21 cellular contexts compared by ENCODE assay signal in the genomic region with DNA sequence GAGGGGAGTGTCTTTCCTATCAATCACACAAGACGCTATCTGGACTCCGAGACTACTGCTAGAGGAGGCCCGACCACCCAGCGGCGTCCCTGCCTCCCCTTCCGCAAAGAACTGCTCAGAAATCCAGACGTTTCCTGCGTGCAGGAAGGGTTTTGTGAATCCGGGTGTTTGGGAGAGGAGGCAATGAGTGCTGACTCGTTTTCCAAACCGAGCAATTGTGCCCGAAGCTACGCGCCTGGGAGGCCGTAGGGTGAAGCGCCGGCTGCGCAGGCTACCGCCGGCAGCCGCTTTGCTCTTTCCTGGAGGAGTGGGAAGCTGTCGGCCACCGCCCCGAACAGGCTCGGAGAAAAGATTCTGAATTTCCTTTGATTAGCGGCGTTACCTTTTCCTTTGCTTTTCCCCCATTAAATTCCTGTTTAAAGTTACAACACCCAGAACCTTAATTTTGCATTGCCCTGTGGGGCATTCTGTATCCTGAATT. TPM values are rescaled to one million over a fixed set of nuclear protein-coding genes. Genes with fewer than 3 reads are reported as not detected.
DNase-seq lines count a peak whose midpoint lies in the region; ATAC-seq and TF ChIP-seq lines count a peak whose summit lies in the region.
"Had no signal": no experiment of that assay in that cellular context is flagged by ENCODE, and none has a peak within 500 bp of the region (broad histone marks: within the 10 kb centered on the region; RNA-seq: fewer than 3 reads in every experiment).

No MANE protein-coding gene starts in this region.

- peak overlapping the region; percentile 8 for H3K9ac ChIP-seq in mesendoderm (ENCODE audit: low read length)

- H3K27me3 Mint-ChIP-seq in stimulated activated memory B cell treated with anti-CD40 and anti-IgM and Interleukin-4, amounts not matched to agents 10 μg/mL and 1 μg/mL and 100 μg/mL, for 72 hours: peaks cover 86% of the 10 kb centered on the region

- no peak overlapping the region for H4K5ac ChIP-seq in mesendoderm (ENCODE audit: low read length)

- no peak for TF ChIP-seq POLR2A in suprapubic skin (IDR thresholded peaks at IDR 0.05)

- H2BK120ac ChIP-seq in mesendoderm (ENCODE audit: low read depth, low read length): no peak overlapping the region

- H3K27ac ChIP-seq in left ventricle myocardium inferior (replicated peaks) (no peak overlapping the region), caudate nucleus (ENCODE audit: low read depth, low read length) (peak overlapping the region; percentile 73), mesendoderm (ENCODE audit: low read depth, low read length) (no peak overlapping the region), suprapubic skin (no peak overlapping the region)
- H3K27ac ChIP-seq: PC-9 had no signal

- H2AK5ac ChIP-seq in mesendoderm (ENCODE audit: low read length): no peak overlapping the region

- H3K9me3 ChIP-seq in left ventricle myocardium inferior (replicated peaks) (no peaks in the 10 kb centered on the region), suprapubic skin (no peaks in the 10 kb centered on the region)
- H3K9me3 ChIP-seq: mucosa of descending colon had no signal

- intact Hi-C loops in left ventricle myocardium inferior (cut with micrococcal nuclease) (no loop called here), Right ventricle myocardium superior (cut with DNase I) (no loop called here)

- no peak overlapping the region for H4K8ac ChIP-seq in mesendoderm (ENCODE audit: low read depth, low read length)

- no peak overlapping the region for H3K4me3 Mint-ChIP-seq in stimulated activated memory B cell treated with anti-CD40 and anti-IgM and Interleukin-4, amounts not matched to agents 10 μg/mL and 1 μg/mL and 100 μg/mL, for 72 hours

- H2BK15ac ChIP-seq in mesendoderm (replicated peaks; ENCODE audit: low read depth): no peak overlapping the region

- no peaks in the 10 kb centered on the region for H3K36me3 ChIP-seq in left ventricle myocardium inferior
- H3K36me3 ChIP-seq in mesendoderm (ENCODE audit: control insufficient read depth, insufficient read depth, low read length): no peaks in the 10 kb centered on the region
- no peaks in the 10 kb centered on the region for H3K36me3 ChIP-seq in suprapubic skin

- WGBS in mesendoderm (ENCODE audit: extremely low coverage, insufficient coverage, low lambda C conversion rate): no CpG with 5 or more reads among the region's 27 CpGs
- WGBS in suprapubic skin: 9% methylated on average over 27 of the region's 27 CpGs

- H3K4ac ChIP-seq in mesendoderm (ENCODE audit: low read depth, low read length): no peak overlapping the region

- peaks cover 30% of the 10 kb centered on the region for H3K4me1 Mint-ChIP-seq in stimulated activated memory B cell treated with anti-CD40 and anti-IgM and Interleukin-4, amounts not matched to agents 10 μg/mL and 1 μg/mL and 100 μg/mL, for 72 hours

- peak overlapping the region; percentile 9 for H3K4me2 ChIP-seq in mesendoderm (ENCODE audit: low read length)
- H3K4me2 ChIP-seq: PC-9 had no signal

- TF ChIP-seq EP300 in suprapubic skin (IDR thresholded peaks at IDR 0.05): no peak

- H3K36me3 Mint-ChIP-seq in stimulated activated memory B cell treated with anti-CD40 and anti-IgM and Interleukin-4, amounts not matched to agents 10 μg/mL and 1 μg/mL and 100 μg/mL, for 72 hours: peaks cover 5% of the 10 kb centered on the region

- no peak overlapping the region for H3K27ac Mint-ChIP-seq in stimulated activated memory B cell treated with anti-CD40 and anti-IgM and Interleukin-4, amounts not matched to agents 10 μg/mL and 1 μg/mL and 100 μg/mL, for 72 hours
- H3K27ac Mint-ChIP-seq: progenitor cell of endocrine pancreas had no signal

- no peaks in the 10 kb centered on the region for H3K79me2 ChIP-seq in mesendoderm (ENCODE audit: control insufficient read depth, insufficient read depth, low read length)

- TF ChIP-seq CTCF in left ventricle myocardium inferior (IDR thresholded peaks at IDR 0.05; ENCODE audit: borderline replicate concordance) (no peak), suprapubic skin (IDR thresholded peaks at IDR 0.05) (no peak)

- no peaks in the 10 kb centered on the region for H3K79me1 ChIP-seq in mesendoderm (ENCODE audit: low read length)

- peak overlapping the region; percentile 78 for H3K56ac ChIP-seq in mesendoderm (ENCODE audit: low read length)

- peaks cover 99% of the 10 kb centered on the region for H3K27me3 ChIP-seq in left ventricle myocardium inferior (ENCODE audit: low read depth)
- peaks cover 51% of the 10 kb centered on the region for H3K27me3 ChIP-seq in mesendoderm (ENCODE audit: insufficient read depth, low read length, poor library complexity)
- peaks cover 96% of the 10 kb centered on the region for H3K27me3 ChIP-seq in suprapubic skin

- H3K23ac ChIP-seq in mesendoderm (ENCODE audit: low read length): no peak overlapping the region

- no peak for ATAC-seq in Right ventricle myocardium superior (ENCODE audit: poor library complexity)
- no peak for ATAC-seq in HG03354 (IDR thresholded peaks at IDR 0.05; ENCODE audit: poor library complexity, severe bottlenecking, unreplicated experiment)
- no peak for ATAC-seq in stimulated activated memory B cell treated with anti-CD40 and anti-IgM and Interleukin-4, amounts not matched to agents 10 μg/mL and 1 μg/mL and 100 μg/mL, for 72 hours
- ATAC-seq in HG03565 (IDR thresholded peaks at IDR 0.05; ENCODE audit: unreplicated experiment): no peak
- ATAC-seq: mucosa of descending colon had no signal

- H3K4me3 ChIP-seq in left ventricle myocardium inferior (peak overlapping the region; percentile 47), mesendoderm (ENCODE audit: low read length) (no peak overlapping the region), suprapubic skin (peak overlapping the region; percentile 1)
- H3K4me3 ChIP-seq: mucosa of descending colon, PC-9 had no signal

- peaks cover 49% of the 10 kb centered on the region for H3K4me1 ChIP-seq in left ventricle myocardium inferior
- peaks cover 8% of the 10 kb centered on the region for H3K4me1 ChIP-seq in mesendoderm (ENCODE audit: control insufficient read depth, low read depth, low read length)
- peaks cover 50% of the 10 kb centered on the region for H3K4me1 ChIP-seq in suprapubic skin

- H3K18ac ChIP-seq in mesendoderm (ENCODE audit: low read length): no peak overlapping the region

- DNase-seq in left ventricle myocardium inferior (no peak), Right ventricle myocardium superior (no peak), caudate nucleus (lab: John Stamatoyannopoulos, UW) (no peak), mesendoderm (peak; percentile 60), suprapubic skin (ENCODE audit: low spot score in 2 of 2) (no peak)
- DNase-seq: activated CD4-positive, alpha-beta T cell treated with anti-CD3 and anti-CD28 coated beads for 4 hours; activated effector memory CD4-positive, alpha-beta T cell treated with Interleukin-2 at 50 U/mL for 16 hours; AML-193; effector memory CD4-positive, alpha-beta T cell; foreskin fibroblast; HCEC 1CT; KG1; mucosa of descending colon; NCI-H1436; NCI-H524 treated with DMSO at 0.1 percent for 48 hours; PC-9 had no signal

- peaks cover under 1% of the 10 kb centered on the region for H3K9me3 Mint-ChIP-seq in stimulated activated memory B cell treated with anti-CD40 and anti-IgM and Interleukin-4, amounts not matched to agents 10 μg/mL and 1 μg/mL and 100 μg/mL, for 72 hours

- H2BK5ac ChIP-seq in mesendoderm (ENCODE audit: low read length): no peak overlapping the region

RNA-seq across cellular contexts. Expression of a gene that starts 5.3 kb away (rescaled TPM):
- total RNA-seq in left ventricle myocardium inferior (not detected), Right ventricle myocardium superior (not detected), suprapubic skin (not detected)
- 0.14 TPM for polyA plus RNA-seq in mesendoderm (2013, experiment 1 of 2)
- 0.15 TPM for polyA plus RNA-seq in mesendoderm (2013, experiment 2 of 2)
- total RNA-seq: bronchial epithelial cell, mucosa of descending colon, PC-9, progenitor cell of endocrine pancreas had no signal
